In the genomic region with DNA sequence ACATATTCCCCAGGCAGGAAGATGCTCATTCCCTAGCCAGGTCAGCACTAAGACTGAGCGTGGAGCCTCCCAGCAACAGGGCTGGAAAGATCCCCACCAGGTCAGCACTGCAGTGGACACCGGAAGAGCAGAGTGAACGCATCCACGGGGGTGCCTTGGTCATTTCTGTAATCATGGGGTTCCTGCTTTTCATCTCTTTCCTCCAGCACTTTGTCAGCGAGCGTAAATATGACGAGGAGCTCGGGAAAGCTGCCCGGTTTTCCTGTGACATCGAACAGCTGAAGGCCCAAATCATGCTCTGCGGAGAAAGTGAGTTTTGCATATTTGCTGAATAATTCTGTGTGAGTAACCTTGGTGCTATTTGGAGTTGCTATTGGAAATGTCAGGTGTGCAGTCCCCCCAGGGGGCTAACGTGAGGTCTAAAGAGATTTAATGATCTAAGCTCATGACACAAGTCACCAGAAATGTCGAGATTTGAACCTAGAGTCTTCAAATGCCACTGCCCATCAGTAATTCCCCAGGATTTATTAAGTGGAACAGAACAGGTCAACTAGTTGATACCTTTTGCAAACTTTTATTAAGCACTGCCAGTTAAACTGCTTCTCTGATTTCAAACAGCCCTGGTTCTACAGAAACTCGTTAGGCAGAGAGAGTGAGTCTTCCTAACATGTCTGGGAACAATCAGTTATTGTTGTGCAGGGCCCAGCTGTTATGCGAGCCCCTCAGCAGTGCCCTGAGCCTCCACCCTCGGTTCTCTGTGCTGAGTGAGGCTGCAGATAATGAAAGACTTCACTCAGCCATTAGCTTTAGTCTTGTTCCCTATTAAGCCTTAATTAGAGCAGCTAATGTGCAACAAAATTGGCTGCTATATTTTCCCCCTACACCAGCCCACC, we compare ENCODE assay signal across 11 cellular contexts. TPM values are rescaled to one million over a fixed set of nuclear protein-coding genes. Genes with fewer than 3 reads are reported as not detected.
A peak's percentile ranks its signal among the peaks of the same experiment; 100 is the strongest.
DNase-seq lines count a peak whose midpoint lies in the region; ATAC-seq and TF ChIP-seq lines count a peak whose summit lies in the region.
"Had no signal": no experiment of that assay in that cellular context is flagged by ENCODE, and none has a peak within 500 bp of the region (broad histone marks: within the 10 kb centered on the region; RNA-seq: fewer than 3 reads in every experiment).

No MANE protein-coding gene starts in this region.

- H3K4me3 ChIP-seq in esophagus muscularis mucosa (no peak overlapping the region), coronary artery (no peak overlapping the region)

- no peaks in the 10 kb centered on the region for H3K9me3 ChIP-seq in esophagus muscularis mucosa

- peak overlapping the region; percentile 17 to 60 (median 31) for H3K27ac ChIP-seq in esophagus muscularis mucosa (replicated peaks in 1 of 4)
- H3K27ac ChIP-seq in temporal lobe (ENCODE audit: low read depth, low read length) = peak overlapping the region; percentile 97
- peak overlapping the region in 1 of 2 donors; percentile 55 for H3K27ac ChIP-seq in coronary artery

- ATAC-seq in GM18868 (IDR thresholded peaks at IDR 0.05; ENCODE audit: unreplicated experiment) (no peak), HG02885 (IDR thresholded peaks at IDR 0.05; ENCODE audit: poor library complexity, unreplicated experiment) (no peak)

- no peak for TF ChIP-seq EP300 in esophagus muscularis mucosa (IDR thresholded peaks at IDR 0.05)

- peaks cover 4 to 35% (median 29%) of the 10 kb centered on the region in 4 donors for H3K4me1 ChIP-seq in esophagus muscularis mucosa

- TF ChIP-seq CTCF in esophagus muscularis mucosa (IDR thresholded peaks at IDR 0.05) (no peak), coronary artery (IDR thresholded peaks at IDR 0.05) (no peak)

- no peaks in the 10 kb centered on the region for H3K27me3 ChIP-seq in esophagus muscularis mucosa

- H3K36me3 ChIP-seq in esophagus muscularis mucosa = peaks cover 27 to 85% (median 62%) of the 10 kb centered on the region in 4 donors

- 69% methylated on average over 16 of the region's 16 CpGs for WGBS in esophagus muscularis mucosa

- intact Hi-C loops in esophagus muscularis mucosa (cut with DNase I) = no loop called here

- peak; percentile 35 for DNase-seq in NCI-H2227 (lab: John Stamatoyannopoulos, UW; ENCODE audit: unreplicated experiment)
- DNase-seq in NCI-H2227 treated with DMSO at 0.1 percent for 48 hours (lab: John Stamatoyannopoulos, UW) = no peak
- DNase-seq in esophagus muscularis mucosa (ENCODE audit: extremely low spot score) = no peak
- peak; percentile 66 for DNase-seq in middle frontal gyrus (ENCODE audit: extremely low spot score, low spot score)
- no peak for DNase-seq in coronary artery (ENCODE audit: low spot score)
- DNase-seq: activated CD4-positive, alpha-beta memory T cell treated with anti-CD3 and anti-CD28 coated beads, Interleukin-2, amount 10 ng/mL, durations not matched to agents 7 days and 5 days; activated naive CD4-positive, alpha-beta T cell; stimulated activated CD4-positive, alpha-beta T cell treated with anti-CD3 and anti-CD28 coated beads, Interleukin-15, amount 100 ng/mL, for 24 hours had no signal

- TF ChIP-seq POLR2A in esophagus muscularis mucosa (IDR thresholded peaks at IDR 0.05; ENCODE audit: low read depth) = no peak

RNA-seq across cellular contexts. Expression of a gene that starts 39.9 kb away (rescaled TPM):
- total RNA-seq in esophagus muscularis mucosa (10 to 100 TPM; 23.2 to 31.0 (median 26.4) TPM), temporal lobe (8.1 TPM)

RNA-seq across cellular contexts. Expression of a gene that starts 56.1 kb away (rescaled TPM):
- 1 to 10 TPM in 3 of 4 donors, under 1 TPM in 1; 0.71 to 2.5 (median 1.9) TPM for total RNA-seq in esophagus muscularis mucosa
- 3.7 TPM for total RNA-seq in temporal lobe

Comparison
In these comparisons a context has a peak if more than half of its experiments do, and no peak if none do; other contexts are left out.
1. DNase-seq: peak in NCI-H2227 (single experiment) and middle frontal gyrus (single experiment); none in NCI-H2227 treated with DMSO at 0.1 percent for 48 hours (single experiment), esophagus muscularis mucosa (single experiment) and coronary artery (single experiment).